In genomic region chr4:165111906-165112257, GRCh38 we compare ENCODE assay signal across 9 cellular contexts. TPM values are rescaled to one million over a fixed set of nuclear protein-coding genes. Genes with fewer than 3 reads are reported as not detected.
DNase-seq lines count a peak whose midpoint lies in the region; ATAC-seq, FAIRE-seq and TF ChIP-seq lines count a peak whose summit lies in the region.
"Had no signal": no experiment of that assay in that cellular context is flagged by ENCODE, and none has a peak within 500 bp of the region (broad histone marks: within the 10 kb centered on the region; RNA-seq: fewer than 3 reads in every experiment).

No MANE protein-coding gene starts in this region.

- H3K9ac ChIP-seq in astrocyte (ENCODE audit: low read length), result peak overlapping the region; percentile 85

- POLR2A ChIA-PET in activated CD4-positive, alpha-beta T cell treated with anti-CD3 and anti-CD28 coated beads for 36 hours (lab: Charles Lee), result interaction anchor here (1.1 kb wide), 1 partner anchor 216 kb away, joined by 5 read pairs; the partner anchor contains the start of gene MSMO1

- FAIRE-seq in astrocyte (lab: Jason Lieb, UNC), result no peak
- FAIRE-seq: urothelium cell line had no signal

- peak overlapping the region; percentile 94 for H3K4me3 Mint-ChIP-seq in activated CD4-positive, alpha-beta T cell treated with anti-CD3 and anti-CD28 coated beads for 36 hours
- H3K4me3 Mint-ChIP-seq in astrocyte (ENCODE audit: unreplicated experiment), result peak overlapping the region; percentile 90

- no peak for DNase-seq in activated CD4-positive, alpha-beta T cell treated with anti-CD3 and anti-CD28 coated beads for 36 hours
- no peak for DNase-seq in activated CD4-positive, alpha-beta T cell treated with anti-CD3 and anti-CD28 coated beads, Interleukin-2, amount 50 U/mL, for 48 hours
- DNase-seq in astrocyte (ENCODE audit: low read depth) (no peak), left lung (no peak), cerebellum (ENCODE audit: low spot score) (no peak)

- peak overlapping the region; percentile 87 for H3K27ac Mint-ChIP-seq in activated CD4-positive, alpha-beta T cell treated with anti-CD3 and anti-CD28 coated beads for 36 hours
- no peak overlapping the region for H3K27ac Mint-ChIP-seq in astrocyte (ENCODE audit: unreplicated experiment)

- H3K27ac ChIP-seq in astrocyte (ENCODE audit: low read depth, low read length), result peak overlapping the region; percentile 63
- H3K27ac ChIP-seq in left lung, result peak overlapping the region; percentile 88
- peak overlapping the region; percentile 89 for H3K27ac ChIP-seq in temporal lobe (ENCODE audit: low read depth, low read length)

- peaks cover 17% of the 10 kb centered on the region for H3K4me1 Mint-ChIP-seq in activated CD4-positive, alpha-beta T cell treated with anti-CD3 and anti-CD28 coated beads for 36 hours
- peaks cover 7% of the 10 kb centered on the region for H3K4me1 Mint-ChIP-seq in astrocyte (ENCODE audit: low read depth, unreplicated experiment)

- peak overlapping the region; percentile 96 for H2AFZ ChIP-seq in astrocyte (ENCODE audit: low read depth, low read length)

- H3K9me3 Mint-ChIP-seq in activated CD4-positive, alpha-beta T cell treated with anti-CD3 and anti-CD28 coated beads for 36 hours (ENCODE audit: low read depth), result no peaks in the 10 kb centered on the region
- no peaks in the 10 kb centered on the region for H3K9me3 Mint-ChIP-seq in astrocyte (ENCODE audit: unreplicated experiment)

- H3K4me3 ChIP-seq in astrocyte (ENCODE audit: insufficient read depth, low read depth, low read length), result peak overlapping the region; percentile 82
- peak overlapping the region; percentile 98 to 99 for H3K4me3 ChIP-seq in left lung

- H3K27me3 ChIP-seq in astrocyte (ENCODE audit: insufficient read depth, low read length) (no peaks in the 10 kb centered on the region), left lung (no peaks in the 10 kb centered on the region)

- no peaks in the 10 kb centered on the region for H4K20me1 ChIP-seq in astrocyte (ENCODE audit: insufficient read depth, low read length)

- CTCF ChIA-PET in activated CD4-positive, alpha-beta T cell treated with anti-CD3 and anti-CD28 coated beads for 36 hours (lab: Charles Lee), result interaction anchor here (2.3 to 2.5 kb wide), 3 partner anchors 11 to 248 kb away, joined by 8 to 26 read pairs (median 25); no protein-coding TSS in a partner anchor

- peak overlapping the region; percentile 92 for H3K4me2 ChIP-seq in astrocyte (ENCODE audit: low read length)

- peaks cover 4% of the 10 kb centered on the region for H3K36me3 Mint-ChIP-seq in activated CD4-positive, alpha-beta T cell treated with anti-CD3 and anti-CD28 coated beads for 36 hours (ENCODE audit: low read depth)
- H3K36me3 Mint-ChIP-seq in astrocyte (ENCODE audit: low read depth, unreplicated experiment), result no peaks in the 10 kb centered on the region

- H3K9me3 ChIP-seq in astrocyte (ENCODE audit: insufficient read depth, low read depth, low read length), result no peaks in the 10 kb centered on the region
- no peaks in the 10 kb centered on the region for H3K9me3 ChIP-seq in left lung

- H3K36me3 ChIP-seq in astrocyte (ENCODE audit: insufficient read depth, low read length), result no peaks in the 10 kb centered on the region
- H3K36me3 ChIP-seq in left lung, result no peaks in the 10 kb centered on the region

- no peaks in the 10 kb centered on the region for H3K79me2 ChIP-seq in astrocyte (ENCODE audit: insufficient read depth, low read length)

- TF ChIP-seq CTCF in astrocyte (IDR thresholded peaks at IDR 0.05; ENCODE audit: insufficient read depth, low read depth, low read length) (no peak), left lung (IDR thresholded peaks at IDR 0.05) (no peak)

- H3K27me3 Mint-ChIP-seq in activated CD4-positive, alpha-beta T cell treated with anti-CD3 and anti-CD28 coated beads for 36 hours, result no peaks in the 10 kb centered on the region
- H3K27me3 Mint-ChIP-seq in astrocyte (ENCODE audit: low read depth, unreplicated experiment), result peaks cover 4% of the 10 kb centered on the region

- H3K4me1 ChIP-seq in astrocyte (ENCODE audit: insufficient read depth, low read length) (no peaks in the 10 kb centered on the region), left lung (peaks cover 4 to 12% of the 10 kb centered on the region in 2 donors)

- intact Hi-C loops in activated CD4-positive, alpha-beta T cell treated with anti-CD3 and anti-CD28 coated beads for 36 hours (cut with DNase I, micrococcal nuclease), result loop anchor here (1.0 to 10.0 kb wide), 7 partner anchors 95 to 1945 kb away; partner anchors contain the start of genes KLHL2 (in 2 of the 2), MSMO1 (in 2 of the 2), NAF1 (in 1 of the 2) and TMA16 (in 1 of the 2)
- intact Hi-C loops in left lung (cut with DNase I), result no loop called here

- no peak for ATAC-seq in activated CD4-positive, alpha-beta T cell treated with anti-CD3 and anti-CD28 coated beads for 36 hours
- ATAC-seq in left lung (no peak), GM21737 (IDR thresholded peaks at IDR 0.05; ENCODE audit: unreplicated experiment) (no peak), HG02852 (IDR thresholded peaks at IDR 0.05; ENCODE audit: unreplicated experiment) (no peak)

RNA-seq across cellular contexts. Expression of gene TMEM192, which starts 0.8 kb away (rescaled TPM):
- total RNA-seq in activated CD4-positive, alpha-beta T cell treated with anti-CD3 and anti-CD28 coated beads for 36 hours, result 1 to 10 TPM; 8.8 TPM
- total RNA-seq in astrocyte (17.4 and 20.2 TPM in 2 replicates), left lung (10 to 100 TPM; 23.7 to 25.8 TPM), temporal lobe (7.1 TPM), cerebellum (6.8 TPM)

RNA-seq across cellular contexts. Expression of gene TRIM75, which starts 58.2 kb away (rescaled TPM):
- total RNA-seq in activated CD4-positive, alpha-beta T cell treated with anti-CD3 and anti-CD28 coated beads for 36 hours, result not detected
- total RNA-seq in astrocyte (not detected in 2 replicates), left lung (not detected), temporal lobe (not detected), cerebellum (not detected)

Comparison
In these comparisons a context has a peak if more than half of its experiments do, and no peak if none do; other contexts are left out.
1. intact Hi-C loops: an anchor here in activated CD4-positive, alpha-beta T cell treated with anti-CD3 and anti-CD28 coated beads for 36 hours (1.0 to 10.0 kb wide); none called in left lung.